ENCODE assay signal across 8 cellular contexts in genomic region chr6:46170357-46171289, GRCh38. TPM values are rescaled to one million over a fixed set of nuclear protein-coding genes. Genes with fewer than 3 reads are reported as not detected.
DNase-seq lines count a peak whose midpoint lies in the region; ATAC-seq and TF ChIP-seq lines count a peak whose summit lies in the region.

Gene ENPP5 (minus strand): TSS chr6:46170980. CDS start chr6:46168262, 2,718 bp downstream.

- peak; percentile 97 for ATAC-seq in GM18505 (IDR thresholded peaks at IDR 0.05; ENCODE audit: unreplicated experiment)
- ATAC-seq in HG02852 (IDR thresholded peaks at IDR 0.05; ENCODE audit: unreplicated experiment): peak; percentile 83
- ATAC-seq in lower lobe of right lung: peak; percentile 99 to 100

- no peak within 1 kb of the TSS for H3K27ac ChIP-seq in duodenal mucosa (ENCODE audit: low read depth, low read length)
- no peak within 1 kb of the TSS for H3K27ac ChIP-seq in lower lobe of right lung

- H3K36me3 ChIP-seq in duodenal mucosa (ENCODE audit: control insufficient read depth in 1 of 2, insufficient read depth in 2 of 2, low read length in 2 of 2): no peaks in the 10 kb centered on the region
- H3K36me3 ChIP-seq in lower lobe of right lung: no peaks in the 10 kb centered on the region

- H3K4me1 ChIP-seq in duodenal mucosa (ENCODE audit: control insufficient read depth in 1 of 2, insufficient read depth in 2 of 2, low read length in 2 of 2): peaks cover 6 to 12% of the 10 kb centered on the region in 2 donors
- peaks cover 9% of the 10 kb centered on the region for H3K4me1 ChIP-seq in lower lobe of right lung

- H3K9me3 ChIP-seq in duodenal mucosa (ENCODE audit: control insufficient read depth in 1 of 2, low read length in 2 of 2) (no peaks in the 10 kb centered on the region), lower lobe of right lung (no peaks in the 10 kb centered on the region)

- DNase-seq in NCI-H2081 treated with DMSO at 0.1 percent for 48 hours (lab: John Stamatoyannopoulos, UW): peak; percentile 88
- peak; percentile 56 to 63 for DNase-seq in activated CD4-positive, alpha-beta T cell treated with anti-CD3 and anti-CD28 coated beads, Interleukin-2, amount 50 U/mL, for 48 hours
- peak; percentile 93 for DNase-seq in lower lobe of right lung
- peak; percentile 40 to 54 for DNase-seq in stimulated activated CD4-positive, alpha-beta T cell treated with anti-CD3 and anti-CD28 coated beads, Interleukin-4, amount 100 ng/mL, for 4 hours
- no peak for DNase-seq in OCI-M2 (lab: John Stamatoyannopoulos, UW; ENCODE audit: unreplicated experiment)

- H3K4me3 ChIP-seq in duodenal mucosa (ENCODE audit: low read depth in 1 of 2, low read length in 2 of 2) (peak within 1 kb of the TSS; percentile 82 to 84), lower lobe of right lung (peak within 1 kb of the TSS; percentile 79)

- no peak for TF ChIP-seq CTCF in lower lobe of right lung (IDR thresholded peaks at IDR 0.05)

- H3K27me3 ChIP-seq in duodenal mucosa (ENCODE audit: control insufficient read depth in 1 of 2, insufficient read depth in 2 of 2, low read length in 2 of 2) (peaks cover 0 to 4% of the 10 kb centered on the region in 2 donors), lower lobe of right lung (ENCODE audit: low read depth) (peaks cover 7% of the 10 kb centered on the region)

- peak within 1 kb of the TSS; percentile 28 to 58 for H3K9ac ChIP-seq in duodenal mucosa (ENCODE audit: low read depth in 1 of 2, low read length in 2 of 2)

- no peak for TF ChIP-seq POLR2A in GM18505 (IDR thresholded peaks at IDR 0.05; ENCODE audit: borderline replicate concordance, extremely low read depth, insufficient read depth, insufficient read length)

- intact Hi-C loops in lower lobe of right lung (cut with DNase I): no loop called here

RNA-seq across cellular contexts. Expression of gene ENPP5, which starts in this region (rescaled TPM):
- total RNA-seq in lower lobe of right lung: 11.4 TPM
